Comparison of ENCODE assay signal across 25 cellular contexts in genomic region chr1:81351864-81352263, GRCh38.
"Had no signal": no experiment of that assay in that cellular context is flagged by ENCODE, and none has a peak within 500 bp of the region (broad histone marks: within the 10 kb centered on the region; RNA-seq: fewer than 3 reads in every experiment).

No MANE protein-coding gene starts in this region.

- H3K36me3 ChIP-seq: breast epithelium, colonic mucosa, MG63 had no signal

- H3K4me1 ChIP-seq: breast epithelium, colonic mucosa had no signal

- H3K27ac ChIP-seq: breast epithelium, colonic mucosa, PC-9, SK-N-MC had no signal

- DNase-seq: activated CD4-positive, alpha-beta memory T cell treated with anti-CD3 and anti-CD28 coated beads for 36 hours; activated CD4-positive, alpha-beta T cell treated with anti-CD3 and anti-CD28 coated beads, Interleukin-2, amount 10 ng/mL, durations not matched to agents 7 days and 5 days; activated CD4-positive, CD25-positive, alpha-beta regulatory T cell; activated CD8-positive, alpha-beta memory T cell treated with anti-CD3 and anti-CD28 coated beads for 24 hours; activated gamma-delta T cell; activated naive CD4-positive, alpha-beta T cell treated with anti-CD3 and anti-CD28 coated beads, Interleukin-2, amount 10 ng/mL, durations not matched to agents 7 days and 5 days; activated naive CD8-positive, alpha-beta T cell treated with anti-CD3 and anti-CD28 coated beads for 36 hours; activated T-cell treated with anti-CD3 and anti-CD28 coated beads, Interleukin-2, amount 50 U/mL, for 4 hours; caudate nucleus; colonic mucosa; MG63; MV-4-11; NCI-H1092 treated with DMSO at 0.1 percent for 48 hours; NCI-H1436 treated with DMSO at 0.1 percent for 48 hours; NCI-H187; NCI-H2081; NCI-H526; PC-9; SIG-M5; T-cell; T-helper 2 cell; T1000 had no signal

- H3K4me3 ChIP-seq: breast epithelium, colonic mucosa, MG63, PC-9, SK-N-MC had no signal

- H3K27me3 ChIP-seq: breast epithelium, colonic mucosa, MG63 had no signal

- H3K9me3 ChIP-seq: breast epithelium, colonic mucosa, MG63 had no signal

- ATAC-seq: activated T-cell treated with anti-CD3 and anti-CD28 coated beads, Interleukin-2, amount 50 U/mL, for 4 hours; activated T-helper 17 cell treated with anti-CD3 and anti-CD28 coated beads, Interleukin-2, amount 50 U/mL, for 72 hours; T-cell had no signal
